In the genomic region with DNA sequence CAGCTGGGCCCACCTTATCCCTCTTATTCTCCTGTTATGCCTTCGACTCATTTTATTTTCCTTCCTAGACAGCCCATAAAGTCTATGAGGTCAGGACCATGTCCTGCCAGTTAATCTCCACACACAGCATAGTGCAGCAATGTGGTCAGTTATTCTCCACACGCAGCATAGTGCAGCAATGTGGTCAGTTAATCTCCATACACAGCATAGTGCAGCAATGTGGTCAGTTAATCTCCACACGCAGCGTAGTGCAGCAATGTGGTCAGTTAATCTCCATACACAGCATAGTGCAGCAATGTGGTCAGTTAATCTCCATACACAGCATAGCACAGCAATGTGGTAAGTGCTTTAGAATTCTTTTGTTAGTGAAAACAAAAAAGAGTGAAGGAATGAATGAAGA, we compare ENCODE assay signal across 28 cellular contexts.
DNase-seq lines count a peak whose midpoint lies in the region; ATAC-seq, FAIRE-seq and TF ChIP-seq lines count a peak whose summit lies in the region.
"Had no signal": no experiment of that assay in that cellular context is flagged by ENCODE, and none has a peak within 500 bp of the region (broad histone marks: within the 10 kb centered on the region; RNA-seq: fewer than 3 reads in every experiment).

No MANE protein-coding gene starts in this region.

- DNase-seq in GM04503 (ENCODE audit: low read depth) (peak; percentile 45), OCI-M2 (lab: John Stamatoyannopoulos, UW; ENCODE audit: unreplicated experiment) (peak; percentile 20), endothelial cell of umbilical vein (ENCODE audit: low read depth, low spot score) (peak; percentile 21), retinal pigment epithelial cell (ENCODE audit: low read depth) (peak; percentile 93)
- DNase-seq: activated CD4-positive, alpha-beta T cell treated with anti-CD3 and anti-CD28 coated beads, Interleukin-2, amount 10 ng/mL, durations not matched to agents 7 days and 5 days; activated CD8-positive, alpha-beta memory T cell treated with anti-CD3 and anti-CD28 coated beads, Interleukin-2, amount 10 ng/mL, durations not matched to agents 7 days and 5 days; activated naive CD4-positive, alpha-beta T cell treated with anti-CD3 and anti-CD28 coated beads, Interleukin-2, amount 10 ng/mL, durations not matched to agents 7 days and 5 days; activated T-cell treated with anti-CD3 and anti-CD28 coated beads, Interleukin-2, amount 50 U/mL, for 72 hours; C1 segment of cervical spinal cord; Calu3; dermis blood vessel endothelial cell; foreskin keratinocyte; immature natural killer cell; mesenchymal stem cell; NCI-H1092 treated with DMSO at 0.1 percent for 48 hours; NCI-H2029; NCI-H2227 treated with DMSO at 0.1 percent for 48 hours; NCI-H748 treated with DMSO at 0.1 percent for 48 hours; nucleus accumbens; SK-N-SH; substantia nigra; T-helper 17 cell; WERI-Rb-1 had no signal

- no peaks in the 10 kb centered on the region for H3K79me2 ChIP-seq in endothelial cell of umbilical vein (ENCODE audit: control insufficient read depth, insufficient read depth, low read length)

- H3K9ac ChIP-seq in endothelial cell of umbilical vein (replicated peaks; ENCODE audit: extremely low read depth, insufficient read depth, low read length), result no peak overlapping the region
- H3K9ac ChIP-seq: SK-N-SH had no signal

- POLR2A ChIA-PET in endothelial cell of umbilical vein (lab: Charles Lee), result no interaction called here

- no peak for TF ChIP-seq CTCF in endothelial cell of umbilical vein (IDR thresholded peaks at IDR 0.05; ENCODE audit: extremely low read depth in 1 of 2, insufficient read depth in 1 of 2, low read depth in 1 of 2, low read length in 2 of 2)
- no peak for TF ChIP-seq CTCF in retinal pigment epithelial cell (conservative IDR thresholded peaks at IDR 0.05; ENCODE audit: low read depth, low read length)

- H3K4me1 ChIP-seq in endothelial cell of umbilical vein (ENCODE audit: control insufficient read depth, extremely low read depth, insufficient read depth, low read length), result peaks cover 28% of the 10 kb centered on the region
- H3K4me1 ChIP-seq: foreskin keratinocyte had no signal

- H3K36me3 ChIP-seq in endothelial cell of umbilical vein (ENCODE audit: control insufficient read depth in 2 of 2, extremely low read depth in 1 of 2, insufficient read depth in 2 of 2, low read length in 2 of 2), result no peaks in the 10 kb centered on the region
- H3K36me3 ChIP-seq: WERI-Rb-1 had no signal

- no peaks in the 10 kb centered on the region for H3K9me3 ChIP-seq in endothelial cell of umbilical vein (replicated peaks; ENCODE audit: control insufficient read depth, insufficient read depth, low read length)
- H3K9me3 ChIP-seq: SK-N-SH had no signal

- ATAC-seq in HG03354 (IDR thresholded peaks at IDR 0.05; ENCODE audit: poor library complexity, severe bottlenecking, unreplicated experiment), result no peak
- ATAC-seq in GM21515 (IDR thresholded peaks at IDR 0.05; ENCODE audit: unreplicated experiment), result no peak
- ATAC-seq in HG03159 (IDR thresholded peaks at IDR 0.05; ENCODE audit: unreplicated experiment), result no peak
- ATAC-seq: activated CD8-positive, alpha-beta memory T cell treated with anti-CD3 and anti-CD28 coated beads, Interleukin-2, amount 10 ng/mL, durations not matched to agents 7 days and 5 days; activated T-cell treated with anti-CD3 and anti-CD28 coated beads, Interleukin-2, amount 50 U/mL, for 72 hours; foreskin keratinocyte; left lobe of liver; T-helper 17 cell had no signal

- H3K27ac ChIP-seq in endothelial cell of umbilical vein (ENCODE audit: insufficient read depth, low read depth, low read length), result no peak overlapping the region
- H3K27ac ChIP-seq: foreskin keratinocyte, RWPE1, WERI-Rb-1 had no signal

- H3K27me3 ChIP-seq in endothelial cell of umbilical vein (ENCODE audit: control insufficient read depth in 2 of 2, insufficient read depth in 2 of 2, low read length in 2 of 2), result peaks cover 0 to 2% of the 10 kb centered on the region in 2 experiments

- CTCF ChIA-PET in endothelial cell of umbilical vein (lab: Charles Lee), result interaction anchor here (1.6 kb wide), 1 partner anchor 62 kb away, joined by 4 read pairs; no protein-coding TSS in a partner anchor

- no peaks in the 10 kb centered on the region for H4K20me1 ChIP-seq in endothelial cell of umbilical vein (replicated peaks; ENCODE audit: control insufficient read depth, extremely low read depth, insufficient read depth, low read length)

- no peak for FAIRE-seq in endothelial cell of umbilical vein (lab: Jason Lieb, UNC)

- intact Hi-C loops in endothelial cell of umbilical vein (cut with micrococcal nuclease), result loop anchor here (5.0 kb wide), 2 partner anchors 72 to 688 kb away; no protein-coding TSS in a partner anchor

- TF ChIP-seq POLR2A in endothelial cell of umbilical vein (IDR thresholded peaks at IDR 0.05; ENCODE audit: low read depth, low read length), result no peak

- no peak overlapping the region for H2AFZ ChIP-seq in endothelial cell of umbilical vein (ENCODE audit: low read depth, low read length)

- no TSS peak for BruUV-seq in endothelial cell of umbilical vein (replicated peaks; lab: Mats Ljungman, UMichigan)

- H3K9me1 ChIP-seq in endothelial cell of umbilical vein (replicated peaks; ENCODE audit: control insufficient read depth, extremely low read depth, insufficient read depth, low read length), result no peaks in the 10 kb centered on the region

- no peak overlapping the region for H3K4me2 ChIP-seq in endothelial cell of umbilical vein (ENCODE audit: insufficient read depth, low read length)
- H3K4me2 ChIP-seq: SK-N-SH had no signal

- H3K4me3 ChIP-seq in endothelial cell of umbilical vein (replicated peaks in 1 of 3; ENCODE audit: insufficient read depth in 1 of 3, low read depth in 1 of 3, low read length in 3 of 3) (no peak overlapping the region), retinal pigment epithelial cell (ENCODE audit: low read length) (no peak overlapping the region)

- dilution Hi-C loops in endothelial cell of umbilical vein (cut with MboI; ENCODE audit: extremely low pct_ligation_motif_present, low sequenced_read_pairs), result no loop called here

TF ChIP-seq in endothelial cell of umbilical vein, 7 proteins besides CTCF, POLR2A, EP300 and RAD21:
- no peak for TF ChIP-seq POLR2AphosphoS5 (IDR thresholded peaks at IDR 0.05; ENCODE audit: insufficient read depth, low read depth, low read length)
- peak; percentile 10 for TF ChIP-seq GATA2 (IDR thresholded peaks at IDR 0.05; ENCODE audit: insufficient read depth, insufficient read length, low read depth, low read length)
- TF ChIP-seq JUN (IDR thresholded peaks at IDR 0.05; ENCODE audit: borderline replicate concordance, insufficient read depth, insufficient read length, low read depth), result no peak
TF ChIP-seq in endothelial cell of umbilical vein: peak in this region for 1.

Comparison
In these comparisons a context has a peak if more than half of its experiments do, and no peak if none do; other contexts are left out.
1. DNase-seq: peak in every context shown above with its lines; median percentile 93 in retinal pigment epithelial cell; 45 in GM04503; 21 in endothelial cell of umbilical vein; 20 in OCI-M2.